22 cellular contexts compared by ENCODE assay signal in genomic region chr3:13313813-13314212, GRCh38.
DNase-seq lines count a peak whose midpoint lies in the region; ATAC-seq, FAIRE-seq and TF ChIP-seq lines count a peak whose summit lies in the region.
"Had no signal": no experiment of that assay in that cellular context is flagged by ENCODE, and none has a peak within 500 bp of the region (broad histone marks: within the 10 kb centered on the region; RNA-seq: fewer than 3 reads in every experiment).

No MANE protein-coding gene starts in this region.

- H3K27ac Mint-ChIP-seq in central memory CD8-positive, alpha-beta T cell (ENCODE audit: low read depth): peak overlapping the region; percentile 62
- H3K27ac Mint-ChIP-seq: B cell, GM23338, HFFc6, IgD-negative memory B cell had no signal

- DNase-seq in Right ventricle myocardium superior (peak; percentile 40), right atrium auricular region (ENCODE audit: low spot score) (no peak), GM12891 (ENCODE audit: insufficient read length, low spot score) (no peak), NK-92 (lab: John Stamatoyannopoulos, UW; ENCODE audit: unreplicated experiment) (no peak)
- no peak for DNase-seq in central memory CD8-positive, alpha-beta T cell (ENCODE audit: low spot score in 2 of 2)
- DNase-seq: CD8-positive, alpha-beta memory T cell; COR-L47; DMS 273 treated with DMSO at 0.1 percent for 48 hours; DMS53; H7; HFFc6; KG1 had no signal

- H3K4me3 ChIP-seq in right atrium auricular region (no peak overlapping the region), thymus (ENCODE audit: low read length) (no peak overlapping the region)
- H3K4me3 ChIP-seq: BLaER1 treated with 17β-estradiol and CSF1 and Interleukin-3, amounts not matched to agents 10 nM and 100 nM; GM23338 had no signal

- H3K9me3 Mint-ChIP-seq in central memory CD8-positive, alpha-beta T cell: no peaks in the 10 kb centered on the region
- H3K9me3 Mint-ChIP-seq: CD8-positive, alpha-beta memory T cell; GM23338; HFFc6; IgD-negative memory B cell had no signal

- H3K27ac ChIP-seq in right atrium auricular region (no peak overlapping the region), thymus (ENCODE audit: low read depth) (peak overlapping the region; percentile 8)

- no peaks in the 10 kb centered on the region for H3K4me1 Mint-ChIP-seq in central memory CD8-positive, alpha-beta T cell
- H3K4me1 Mint-ChIP-seq: B cell, GM23338 had no signal

- no peaks in the 10 kb centered on the region for H3K27me3 ChIP-seq in right atrium auricular region
- H3K27me3 ChIP-seq in thymus (ENCODE audit: control insufficient read depth, insufficient read depth): no peaks in the 10 kb centered on the region
- H3K27me3 ChIP-seq: BLaER1 treated with 17β-estradiol and CSF1 and Interleukin-3, amounts not matched to agents 10 nM and 100 nM had no signal

- H3K9me3 ChIP-seq in right atrium auricular region (no peaks in the 10 kb centered on the region), thymus (ENCODE audit: control insufficient read depth) (no peaks in the 10 kb centered on the region)
- H3K9me3 ChIP-seq: BLaER1 treated with 17β-estradiol and CSF1 and Interleukin-3, amounts not matched to agents 10 nM and 100 nM had no signal

- no peaks in the 10 kb centered on the region for H3K27me3 Mint-ChIP-seq in central memory CD8-positive, alpha-beta T cell
- H3K27me3 Mint-ChIP-seq: B cell, IgD-negative memory B cell had no signal

- WGBS in thymus: 97% methylated on average over 10 of the region's 10 CpGs

- intact Hi-C loops in Right ventricle myocardium superior (cut with DNase I): no loop called here

- no peak overlapping the region for H3K4me3 Mint-ChIP-seq in central memory CD8-positive, alpha-beta T cell
- H3K4me3 Mint-ChIP-seq: B cell; CD8-positive, alpha-beta memory T cell; GM23338; HFFc6; IgD-negative memory B cell had no signal

- no peak for TF ChIP-seq POLR2A in GM12891 (IDR thresholded peaks at IDR 0.05; ENCODE audit: low read depth, low read length)

- H3K36me3 ChIP-seq in right atrium auricular region (no peaks in the 10 kb centered on the region), thymus (ENCODE audit: control insufficient read depth, insufficient read depth) (peaks cover 59% of the 10 kb centered on the region)

- no peak for TF ChIP-seq CTCF in right atrium auricular region (IDR thresholded peaks at IDR 0.05)

- ATAC-seq in Right ventricle myocardium superior (ENCODE audit: poor library complexity): no peak
- no peak for ATAC-seq in central memory CD8-positive, alpha-beta T cell (replicated peaks; ENCODE audit: extremely low read depth, poor library complexity, severe bottlenecking)
- no peak for ATAC-seq in GM21528 (IDR thresholded peaks at IDR 0.05; ENCODE audit: low FRiP score, unreplicated experiment)
- ATAC-seq: GM23338 had no signal

- FAIRE-seq in GM12891 (lab: Jason Lieb, UNC): peak; percentile 9
- FAIRE-seq: G401.6, GM12892, GM19239, HTR-8/SVneo had no signal

- peaks cover 49% of the 10 kb centered on the region for H3K36me3 Mint-ChIP-seq in central memory CD8-positive, alpha-beta T cell (ENCODE audit: insufficient read depth)

- H3K4me1 ChIP-seq in right atrium auricular region (no peaks in the 10 kb centered on the region), thymus (ENCODE audit: control insufficient read depth, insufficient read depth, low read length) (no peaks in the 10 kb centered on the region)

TF ChIP-seq in GM12891, 5 proteins besides CTCF, POLR2A, EP300 and RAD21:
- TF ChIP-seq POLR2AphosphoS5 (IDR thresholded peaks at IDR 0.05; ENCODE audit: low read depth, low read length) (no peak), PAX5 (IDR thresholded peaks at IDR 0.05; ENCODE audit: insufficient read depth, low read length, severe bottlenecking) (no peak), SPI1 (IDR thresholded peaks at IDR 0.05; ENCODE audit: low read depth, low read length) (no peak), TAF1 (IDR thresholded peaks at IDR 0.05; ENCODE audit: low read depth, low read length) (no peak), POU2F2 (IDR thresholded peaks at IDR 0.05; ENCODE audit: low read depth, low read length) (no peak)
TF ChIP-seq in GM12891: peak in this region for 0.
